27 cellular contexts compared by ENCODE assay signal in the genomic region with DNA sequence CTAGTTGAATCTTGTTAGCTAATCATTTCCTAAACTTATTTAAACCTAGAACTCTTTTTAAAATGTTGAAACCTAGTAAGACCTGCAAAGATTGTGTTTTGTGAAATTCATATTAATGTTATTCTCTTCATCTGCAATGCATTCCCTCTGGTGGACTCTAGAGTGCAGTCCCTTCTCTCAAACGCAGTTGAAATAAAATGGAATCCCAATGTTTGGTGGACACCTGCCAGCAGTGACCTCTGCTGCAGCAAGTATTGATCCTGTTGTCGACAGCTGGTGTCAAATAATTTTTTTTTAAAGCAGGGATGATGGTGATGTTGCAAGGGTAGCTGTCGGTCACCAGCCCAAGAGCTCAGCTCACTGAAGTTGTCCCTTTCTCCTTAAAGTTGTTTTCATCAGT.
"Had no signal": no experiment of that assay in that cellular context is flagged by ENCODE, and none has a peak within 500 bp of the region (broad histone marks: within the 10 kb centered on the region; RNA-seq: fewer than 3 reads in every experiment).

No MANE protein-coding gene starts in this region.

- H3K27ac ChIP-seq: coronary artery, esophagus squamous epithelium, heart right ventricle, neural progenitor cell, parathyroid adenoma, right lobe of liver, suprapubic skin, transverse colon, upper lobe of right lung, uterus had no signal

- DNase-seq: dermis blood vessel endothelial cell; effector memory CD4-positive, alpha-beta T cell; erythroblast; esophagus squamous epithelium; foreskin melanocyte; glutamatergic neuron; heart right ventricle; hippocampal formation; left cardiac atrium; left ventricle myocardium superior; mesenchymal stem cell; mucosa of descending colon; naive B cell; stimulated activated CD4-positive, alpha-beta T cell treated with anti-CD3 and anti-CD28 coated beads, Interleukin-12 subunit alpha, Interleukin-12 subunit beta, amount 100 ng/mL, for 4 hours; stimulated activated CD4-positive, alpha-beta T cell treated with anti-CD3 and anti-CD28 coated beads, Interleukin-1b, Interleukin-23, amount 100 ng/mL, for 48 hours; stimulated activated CD4-positive, alpha-beta T cell treated with anti-CD3 and anti-CD28 coated beads, Interleukin-4, amount 100 ng/mL, for 1 hour; stimulated activated CD8-positive, alpha-beta memory T cell treated with anti-CD3 and anti-CD28 coated beads, Interleukin-4, amount 100 ng/mL, for 48 hours; stimulated activated naive CD4-positive, alpha-beta T cell; stimulated activated naive CD8-positive, alpha-beta T cell treated with anti-CD3 and anti-CD28 coated beads, Interleukin-15, amount 100 ng/mL, for 72 hours; transverse colon; upper lobe of right lung; uterus had no signal

- ATAC-seq: heart right ventricle; left cardiac atrium; left ventricle myocardium superior; mucosa of descending colon; stimulated activated naive CD8-positive, alpha-beta T cell treated with anti-CD3 and anti-CD28 coated beads, Interleukin-15, amount 100 ng/mL, for 72 hours; upper lobe of right lung had no signal
